Comparison of ENCODE assay signal across 1 cellular context in genomic region chr2:33304032-33304864, GRCh38.
TF ChIP-seq lines count a peak whose summit lies in the region.

No MANE protein-coding gene starts in this region.

TF ChIP-seq in A549, 52 proteins besides CTCF, POLR2A, EP300 and RAD21 (continued from another document):
- TF ChIP-seq HMGXB4 (CRISPR knock-in tag; IDR thresholded peaks at IDR 0.05; ENCODE audit: borderline replicate concordance), result no peak
